8 cellular contexts compared by ENCODE assay signal in the genomic region with DNA sequence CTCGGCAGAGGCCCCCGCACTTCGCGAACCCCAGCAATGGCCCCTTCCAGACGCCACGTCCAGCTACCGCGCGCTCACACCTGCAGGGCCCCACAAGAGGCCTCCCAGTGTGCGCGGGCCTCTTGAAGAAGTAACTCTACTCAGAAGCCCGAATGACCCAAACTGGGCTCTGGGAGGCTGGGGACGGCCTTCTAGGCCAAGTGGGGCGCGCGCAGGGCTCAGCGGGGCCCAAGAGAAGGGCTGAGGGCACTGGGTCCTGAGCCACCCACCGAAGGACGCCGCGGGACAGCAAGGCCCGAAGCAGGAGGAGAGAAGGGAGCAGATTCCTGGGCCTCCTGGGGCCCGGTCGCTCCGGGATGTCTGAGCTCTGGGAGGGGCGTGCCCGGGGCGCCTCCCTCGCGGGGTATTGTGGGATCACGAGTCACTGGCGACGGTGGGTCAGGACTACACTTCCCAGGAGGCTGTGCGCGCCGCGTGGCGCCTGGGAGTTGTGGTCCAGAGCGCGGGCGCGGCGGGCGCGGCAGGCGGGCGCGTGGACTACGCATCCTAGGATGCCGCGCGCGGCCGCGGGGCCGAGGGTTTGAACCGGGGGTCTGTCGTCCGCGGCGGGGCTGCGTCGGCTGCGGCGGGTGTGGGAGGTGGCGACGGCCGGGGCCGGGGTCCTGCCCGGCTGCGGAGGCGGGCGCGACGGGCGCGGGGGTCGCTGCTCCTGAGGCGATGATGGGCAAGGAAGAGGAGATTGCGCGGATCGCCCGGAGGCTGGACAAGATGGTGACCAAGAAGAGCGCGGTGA.
A peak's percentile ranks its signal among the peaks of the same experiment; 100 is the strongest.
DNase-seq lines count a peak whose midpoint lies in the region; ATAC-seq and TF ChIP-seq lines count a peak whose summit lies in the region.

A gene (plus strand): TSS at position 603 of the 793 bp plus-strand sequence. CDS start 115 bp downstream, at position 718.

- DNase-seq in NCI-H2029 treated with DMSO at 0.1 percent for 48 hours (lab: John Stamatoyannopoulos, UW) (peak; percentile 15), T1000 (lab: John Stamatoyannopoulos, UW) (peak; percentile 80), astrocyte of the hippocampus (ENCODE audit: low read depth, low spot score) (peak; percentile 99), hippocampal formation (lab: John Stamatoyannopoulos, UW) (peak; percentile 93 to 95), retinal pigment epithelial cell (ENCODE audit: low read depth) (peak; percentile 84)

- H3K4me3 ChIP-seq in retinal pigment epithelial cell (ENCODE audit: low read length) = peak within 1 kb of the TSS; percentile 77

- TF ChIP-seq CTCF in retinal pigment epithelial cell (conservative IDR thresholded peaks at IDR 0.05; ENCODE audit: low read depth, low read length) = no peak

- ATAC-seq in GM18498 (IDR thresholded peaks at IDR 0.05; ENCODE audit: unreplicated experiment) (peak; percentile 80), HG02973 (IDR thresholded peaks at IDR 0.05; ENCODE audit: unreplicated experiment) (peak; percentile 77), GM18858 (IDR thresholded peaks at IDR 0.05; ENCODE audit: unreplicated experiment) (no peak)

Comparison
In these comparisons a context has a peak if more than half of its experiments do, and no peak if none do; other contexts are left out.
1. DNase-seq: peak in every context shown above with its lines; median percentile 99 in astrocyte of the hippocampus; 94 in hippocampal formation; 84 in retinal pigment epithelial cell; 80 in T1000; 15 in NCI-H2029 treated with DMSO at 0.1 percent for 48 hours.